16 cellular contexts compared by ENCODE assay signal in the genomic region with DNA sequence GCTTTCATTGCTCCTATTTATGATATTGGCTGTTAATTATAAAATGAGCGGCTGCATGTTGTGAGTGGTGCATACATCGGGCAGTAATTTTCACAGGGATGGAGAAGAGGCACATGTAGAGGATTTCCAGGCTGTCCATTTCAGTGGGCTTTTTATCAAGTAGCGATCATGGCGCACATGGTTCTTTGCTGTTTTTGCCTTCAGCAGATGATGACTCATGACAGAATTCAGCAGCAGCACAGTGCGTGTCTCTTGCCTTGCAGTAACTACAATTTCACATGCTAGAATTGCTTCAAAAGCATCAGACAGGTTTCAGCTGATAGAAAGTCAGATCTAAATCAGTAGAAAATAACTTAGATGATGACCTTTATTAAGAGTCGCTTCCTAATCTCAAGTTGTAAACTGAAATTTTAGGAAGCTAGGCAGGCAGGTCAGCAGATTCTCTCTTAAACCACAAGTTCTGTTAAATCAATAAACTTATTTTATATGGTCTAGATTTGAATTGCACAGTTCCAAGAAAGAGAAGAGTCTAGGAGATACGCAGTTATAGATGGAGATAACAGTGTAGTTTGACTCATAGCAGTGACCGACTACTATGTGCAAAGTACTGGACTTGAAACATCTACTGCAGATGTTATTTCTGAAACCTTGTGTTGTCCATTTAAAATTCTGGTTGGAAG. TPM values are rescaled to one million over a fixed set of nuclear protein-coding genes. Genes with fewer than 3 reads are reported as not detected.
DNase-seq lines count a peak whose midpoint lies in the region; ATAC-seq, FAIRE-seq and TF ChIP-seq lines count a peak whose summit lies in the region.
"Had no signal": no experiment of that assay in that cellular context is flagged by ENCODE, and none has a peak within 500 bp of the region (broad histone marks: within the 10 kb centered on the region; RNA-seq: fewer than 3 reads in every experiment).

No MANE protein-coding gene starts in this region.

- ATAC-seq in aorta (ENCODE audit: low FRiP score) (no peak), GM21390 (IDR thresholded peaks at IDR 0.05; ENCODE audit: unreplicated experiment) (no peak)
- ATAC-seq: activated CD8-positive, alpha-beta memory T cell treated with anti-CD3 and anti-CD28 coated beads, Interleukin-2, amount 10 ng/mL, durations not matched to agents 7 days and 5 days had no signal

- no peak for TF ChIP-seq CTCF in foreskin fibroblast (IDR thresholded peaks at IDR 0.05; ENCODE audit: low read depth, low read length)

- CTCF ChIA-PET in HEK293T (lab: Yijun Ruan, JAX) = interaction anchor here (0.6 kb wide), 1 partner anchor 297 kb away, joined by 3 read pairs; no protein-coding TSS in a partner anchor

- intact Hi-C loops in aorta (cut with DNase I) = loop anchor here (2.0 to 5.0 kb wide), 2 partner anchors 37 kb away; a partner anchor contains a TSS

- H3K4me1 ChIP-seq in aorta (ENCODE audit: control insufficient read depth in 1 of 2, insufficient read depth in 2 of 2, low read length in 2 of 2) = peaks cover 6 to 7% of the 10 kb centered on the region in 2 donors
- H3K4me1 ChIP-seq: breast epithelium had no signal

- POLR2A ChIA-PET in HEK293T (lab: Yijun Ruan, JAX) = interaction anchor here (0.6 kb wide), 1 partner anchor 240 kb away, joined by 3 read pairs; no protein-coding TSS in a partner anchor

- H3K4me3 ChIP-seq in foreskin fibroblast (ENCODE audit: low read depth in 1 of 2, low read length in 2 of 2) (no peak overlapping the region), aorta (ENCODE audit: low read length in 2 of 2) (no peak overlapping the region)
- H3K4me3 ChIP-seq: breast epithelium, ovary had no signal

- 50 to 54% methylated on average over 8 of the region's 8 CpGs for WGBS in aorta, 2 donors

- DNase-seq in HTR-8/SVneo (ENCODE audit: insufficient read length, low spot score) (no peak), astrocyte of the hippocampus (ENCODE audit: low read depth, low spot score) (peak; percentile 74), foreskin fibroblast (peak; percentile 32 to 71), aorta (no peak), NCI-H146 (lab: John Stamatoyannopoulos, UW) (no peak), HEK293T (ENCODE audit: extremely low spot score) (no peak)
- DNase-seq: activated CD8-positive, alpha-beta memory T cell treated with anti-CD3 and anti-CD28 coated beads, Interleukin-2, amount 10 ng/mL, durations not matched to agents 7 days and 5 days; endodermal cell; NCI-H1930; NCI-H526; ovary; small intestine had no signal

- no peaks in the 10 kb centered on the region for H3K27me3 ChIP-seq in aorta (ENCODE audit: control insufficient read depth in 1 of 2, insufficient read depth in 2 of 2, low read length in 1 of 2)
- H3K27me3 ChIP-seq: breast epithelium, ovary had no signal

- FAIRE-seq in HTR-8/SVneo (lab: Jason Lieb, UNC) = peak; percentile 67
- FAIRE-seq: GM12892, small intestine had no signal

- no peaks in the 10 kb centered on the region for H3K9me3 ChIP-seq in aorta (ENCODE audit: control insufficient read depth, low read length)
- H3K9me3 ChIP-seq: breast epithelium, ovary had no signal

- H3K36me3 ChIP-seq in aorta (ENCODE audit: control insufficient read depth in 1 of 2, insufficient read depth in 2 of 2, low read length in 1 of 2) = no peaks in the 10 kb centered on the region
- H3K36me3 ChIP-seq: breast epithelium, ovary had no signal

- H3K27ac ChIP-seq in aorta (ENCODE audit: low read depth in 1 of 2, low read length in 2 of 2) = peak overlapping the region; percentile 68 to 95
- H3K27ac ChIP-seq: breast epithelium, ovary had no signal

TF ChIP-seq in HEK293T, 16 proteins besides CTCF, POLR2A, EP300 and RAD21:
- TF ChIP-seq FOXK2 (IDR thresholded peaks at IDR 0.05) = no peak
- no peak for TF ChIP-seq L3MBTL2 (conservative IDR thresholded peaks at IDR 0.05)
- no peak for TF ChIP-seq TARDBP (IDR thresholded peaks at IDR 0.05)
- TF ChIP-seq ARNT (IDR thresholded peaks at IDR 0.05) = no peak
- no peak for TF ChIP-seq ZNF384 (IDR thresholded peaks at IDR 0.05)
- no peak for TF ChIP-seq LEF1 (IDR thresholded peaks at IDR 0.05; ENCODE audit: borderline replicate concordance)
- TF ChIP-seq BHLHE40 (IDR thresholded peaks at IDR 0.05; ENCODE audit: borderline replicate concordance) = no peak
- no peak for TF ChIP-seq SP1 (IDR thresholded peaks at IDR 0.05)
- TF ChIP-seq FOXA1 (IDR thresholded peaks at IDR 0.05) = no peak
- TF ChIP-seq CTBP1 (IDR thresholded peaks at IDR 0.05; ENCODE audit: borderline replicate concordance) = no peak

RNA-seq across cellular contexts. Expression of a gene that starts 35.8 kb away (rescaled TPM):
- total RNA-seq in aorta = 1 to 10 TPM; 1.8 to 2.8 TPM
- polyA plus RNA-seq in aorta = 1 to 10 TPM; 1.1 to 3.4 TPM
- total RNA-seq: G401 had no signal

RNA-seq across cellular contexts. Expression of a gene that starts 36.7 kb away (rescaled TPM):
- total RNA-seq in aorta = 10 to 100 TPM; 22.2 to 38.6 TPM
- 10 to 100 TPM; 18.9 to 40.5 TPM for polyA plus RNA-seq in aorta

Comparison
In these comparisons a context has a peak if more than half of its experiments do, and no peak if none do; other contexts are left out.
1. DNase-seq: peak in astrocyte of the hippocampus (single experiment) and foreskin fibroblast (2 of 2); none in HTR-8/SVneo (single experiment), aorta (0 of 2), NCI-H146 (single experiment) and HEK293T (single experiment).